8 cellular contexts compared by ENCODE assay signal in the genomic region with DNA sequence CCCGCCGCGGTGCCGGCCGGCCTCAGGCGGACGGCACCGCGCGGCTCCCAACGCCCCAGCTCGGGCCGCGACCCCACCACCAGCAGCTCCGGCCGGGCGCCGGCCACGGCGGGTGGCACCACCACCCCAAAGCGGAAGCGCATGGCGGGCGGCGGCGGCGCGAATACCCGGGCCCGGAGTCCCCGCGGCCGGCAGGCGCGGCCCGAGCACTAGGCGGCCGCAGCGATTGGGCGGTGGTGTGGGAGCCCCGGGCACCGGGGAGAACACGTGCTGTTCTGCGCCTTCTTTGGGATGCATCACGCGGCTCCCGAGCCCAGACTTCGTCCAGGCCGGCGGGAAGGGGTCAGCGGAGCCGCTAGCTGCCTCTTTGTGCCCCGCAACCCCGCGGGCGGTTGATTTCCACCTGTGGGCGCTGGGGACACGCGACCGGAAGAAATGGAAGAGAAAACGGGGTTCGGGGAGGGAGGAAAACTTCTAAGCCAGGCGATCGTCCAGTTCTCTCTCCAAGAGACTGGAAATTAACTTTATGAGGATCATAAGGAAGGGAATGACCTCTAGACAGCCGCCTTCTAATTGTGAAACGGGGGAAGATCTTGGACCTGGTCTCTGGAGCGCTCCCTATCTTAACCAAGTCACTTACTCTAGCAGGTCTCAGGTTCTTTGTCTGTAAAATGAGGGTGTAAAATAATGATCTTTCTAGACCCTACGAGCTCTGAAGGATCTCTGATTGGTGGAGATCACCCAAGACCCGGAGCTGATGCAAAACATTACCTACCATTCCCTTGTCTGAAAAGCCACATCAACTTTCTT. TPM values are rescaled to one million over a fixed set of nuclear protein-coding genes. Genes with fewer than 3 reads are reported as not detected.
DNase-seq lines count a peak whose midpoint lies in the region; ATAC-seq and TF ChIP-seq lines count a peak whose summit lies in the region.

A gene (minus strand): TSS at position 165 of the 810 bp plus-strand sequence. CDS start 22 bp downstream, at position 143.

- no peaks in the 10 kb centered on the region for H3K27me3 Mint-ChIP-seq in chondrocyte (ENCODE audit: low read depth)

- H3K27me3 ChIP-seq in AG04450 (ENCODE audit: control insufficient read depth, insufficient read depth, low read length) (no peaks in the 10 kb centered on the region), layer of hippocampus (ENCODE audit: control insufficient read depth, insufficient read depth, low read length) (no peaks in the 10 kb centered on the region)

- H3K4me3 ChIP-seq in AG04450 (ENCODE audit: low read depth, low read length): peak within 1 kb of the TSS; percentile 73

- peak within 1 kb of the TSS; percentile 100 for H3K27ac Mint-ChIP-seq in chondrocyte (ENCODE audit: unreplicated experiment)

- DNase-seq in AG04450 (ENCODE audit: low read depth, low spot score) (no peak), NCI-H2227 (lab: John Stamatoyannopoulos, UW; ENCODE audit: unreplicated experiment) (peak; percentile 80), chondrocyte (ENCODE audit: low spot score) (peak; percentile 97)
- DNase-seq in activated CD4-positive, CD25-positive, alpha-beta regulatory T cell treated with anti-CD3 and anti-CD28 coated beads, Interleukin-2, amount 50 U/mL, for 72 hours: peak; percentile 77
- DNase-seq in stimulated activated CD4-positive, alpha-beta T cell treated with anti-CD3 and anti-CD28 coated beads, Interleukin-1b, Interleukin-23, amount 100 ng/mL, for 48 hours: peak; percentile 55

- H3K9me3 ChIP-seq in AG04450 (ENCODE audit: control insufficient read depth, insufficient read depth, low read length): no peaks in the 10 kb centered on the region

- H3K4me1 Mint-ChIP-seq in chondrocyte (ENCODE audit: low read depth): peaks cover 31% of the 10 kb centered on the region

- POLR2A ChIA-PET in AG04450 (lab: Yijun Ruan, JAX): interaction anchor here (0.7 to 3.1 kb wide), 7 partner anchors 12 to 230 kb away, joined by 3 to 25 read pairs (median 4); a partner anchor contains a TSS

- H3K4me3 Mint-ChIP-seq in chondrocyte (ENCODE audit: unreplicated experiment): peak within 1 kb of the TSS; percentile 96

- TF ChIP-seq CTCF in AG04450 (IDR thresholded peaks at IDR 0.05; ENCODE audit: low read depth, low read length): no peak
- TF ChIP-seq CTCF in chondrocyte (IDR thresholded peaks at IDR 0.05): no peak

- peaks cover 9% of the 10 kb centered on the region for H3K9me3 Mint-ChIP-seq in chondrocyte (ENCODE audit: low read depth)

- CTCF ChIA-PET in AG04450 (lab: Charles Lee): interaction anchor here (0.6 to 1.0 kb wide), 4 partner anchors 33 to 193 kb away, joined by 3 to 5 read pairs (median 4); a partner anchor contains a TSS

- H3K36me3 Mint-ChIP-seq in chondrocyte (ENCODE audit: low read depth): peaks cover 2% of the 10 kb centered on the region

- peak within 1 kb of the TSS; percentile 98 for H3K27ac ChIP-seq in AG04450 (ENCODE audit: low read depth, low read length)
- H3K27ac ChIP-seq in layer of hippocampus (ENCODE audit: low read depth, low read length): peak within 1 kb of the TSS; percentile 90

- ATAC-seq in GM18858 (IDR thresholded peaks at IDR 0.05; ENCODE audit: unreplicated experiment) (peak; percentile 73), HG03064 (IDR thresholded peaks at IDR 0.05; ENCODE audit: low read depth, unreplicated experiment) (peak; percentile 68)

RNA-seq across cellular contexts. Expression of the gene that starts here (rescaled TPM):
- polyA plus RNA-seq in AG04450 (2011; rRNA removed): 4.3 and 5.4 TPM in 2 replicates
- 4.9 and 6.0 TPM in 2 replicates for polyA minus RNA-seq in AG04450 (2011; rRNA and poly(A)+ RNA removed)
- 6.8 to 12.2 TPM (median 7.8 TPM) in 3 replicates for total RNA-seq in chondrocyte
